In genomic region chr22:40620464-40621046, GRCh38 we compare ENCODE assay signal across 17 cellular contexts. TPM values are rescaled to one million over a fixed set of nuclear protein-coding genes. Genes with fewer than 3 reads are reported as not detected.
A peak's percentile ranks its signal among the peaks of the same experiment; 100 is the strongest.
DNase-seq lines count a peak whose midpoint lies in the region; ATAC-seq, FAIRE-seq and TF ChIP-seq lines count a peak whose summit lies in the region.
"Had no signal": no experiment of that assay in that cellular context is flagged by ENCODE, and none has a peak within 500 bp of the region (broad histone marks: within the 10 kb centered on the region; RNA-seq: fewer than 3 reads in every experiment).

No MANE protein-coding gene starts in this region.

- H3K4me1 ChIP-seq in A549: peaks cover 12% of the 10 kb centered on the region

- no peak overlapping the region for H3K4me2 ChIP-seq in A549
- H3K4me2 ChIP-seq: KMS-11 had no signal

- H3K4me3 ChIP-seq in A549: no peak overlapping the region
- no peak overlapping the region for H3K4me3 ChIP-seq in fibroblast of pulmonary artery (replicated peaks; ENCODE audit: low read depth, low read length)
- H3K4me3 ChIP-seq: adrenal gland, right atrium auricular region had no signal

- intact Hi-C loops in Right ventricle myocardium superior (cut with DNase I): no loop called here

- CTCF ChIA-PET in A549 (lab: Yijun Ruan, JAX) (interaction anchor here (0.7 to 1.3 kb wide), 2 partner anchors 14 to 128 kb away, joined by 3 read pairs; no protein-coding TSS in a partner anchor), RWPE1 (lab: Yijun Ruan, JAX) (no interaction called here)

- H3K27ac ChIP-seq in A549 (peak overlapping the region in 1 of 2 experiments; percentile 45; a peak in 1 of 6 replicates), RWPE1 (peak overlapping the region; percentile 48; the same call in 1 of the 2 replicates)
- H3K27ac ChIP-seq: KMS-11, right atrium auricular region had no signal

- no peak for TF ChIP-seq CTCF in A549 (IDR thresholded peaks at IDR 0.05)
- TF ChIP-seq CTCF in RWPE1 (conservative IDR thresholded peaks at IDR 0.05; ENCODE audit: low read depth): no peak
- TF ChIP-seq CTCF in fibroblast of pulmonary artery (IDR thresholded peaks at IDR 0.05; ENCODE audit: low read length, missing control alignments): no peak

- ATAC-seq in A549 (peak; percentile 42 to 47; a peak in 1 of 6 replicates), Right ventricle myocardium superior (ENCODE audit: poor library complexity) (no peak), GM19455 (IDR thresholded peaks at IDR 0.05; ENCODE audit: unreplicated experiment) (no peak)
- ATAC-seq: activated CD4-positive, CD25-positive, alpha-beta regulatory T cell treated with anti-CD3 and anti-CD28 coated beads, Interleukin-2, amount 50 U/mL, for 24 hours had no signal

- no peak for TF ChIP-seq RAD21 in A549 (conservative IDR thresholded peaks at IDR 0.05 in 1 of 2, IDR thresholded peaks at IDR 0.05 in 1 of 2)

- 88% methylated on average over 1 of the region's 1 CpG for WGBS in A549 (ENCODE audit: missing lambda C conversion rate)

- no peak for TF ChIP-seq POLR2A in A549 (IDR thresholded peaks at IDR 0.05; ENCODE audit: low read length)

- POLR2A ChIA-PET in A549 (lab: Yijun Ruan, JAX): no interaction called here
- POLR2A ChIA-PET in RWPE1 (lab: Yijun Ruan, JAX; ENCODE audit: low non-redundant PET): interaction anchor here (0.6 kb wide), 1 partner anchor 10 kb away, joined by 10 read pairs; no protein-coding TSS in a partner anchor

- no peak for TF ChIP-seq EP300 in A549 (IDR thresholded peaks at IDR 0.05)

- H3K9me3 ChIP-seq in A549: peaks cover 10% of the 10 kb centered on the region; the same call in 1 of the 3 replicates

- no peak for FAIRE-seq in A549 (lab: Jason Lieb, UNC)

- DNase-seq in A549 (ENCODE audit: low read depth in 1 of 2, low spot score in 1 of 2) (peak; percentile 29 to 32), GM03348 (ENCODE audit: low spot score) (peak; percentile 47), RWPE1 (ENCODE audit: low spot score) (peak; percentile 72), fibroblast of pulmonary artery (ENCODE audit: low read depth) (peak; percentile 53), SW480 (ENCODE audit: low spot score) (no peak), Right ventricle myocardium superior (no peak), T-helper 1 cell (no peak)
- DNase-seq: adrenal gland; cortex of kidney; glutamatergic neuron; naive B cell; NCI-H2081 treated with DMSO at 0.1 percent for 48 hours; stimulated activated naive CD4-positive, alpha-beta T cell treated with Interleukin-2 at 50 U/mL for 16 hours had no signal

TF ChIP-seq in A549, 52 proteins besides CTCF, POLR2A, EP300 and RAD21:
- TF ChIP-seq HOXA7 (CRISPR knock-in tag; IDR thresholded peaks at IDR 0.05): no peak
- no peak for TF ChIP-seq FOSL2 (IDR thresholded peaks at IDR 0.05)
- peak; percentile 48; the same call in 1 of the 2 replicates for TF ChIP-seq FOSL2 (CRISPR knock-in tag; IDR thresholded peaks at IDR 0.05)
TF ChIP-seq in A549: peak in this region for 1.

RNA-seq across cellular contexts. Expression of gene MRTFA, which starts 16.0 kb away (rescaled TPM):
- polyA plus RNA-seq in A549 (2011; rRNA removed): 6.8 and 12.8 TPM in 2 replicates
- 10.8 and 13.9 TPM in 2 replicates for polyA plus RNA-seq in A549 (2012; cell fraction: cytosol; rRNA removed)
- polyA plus RNA-seq in A549 (2012; cell fraction: nucleus; rRNA removed): 42.4 and 49.9 TPM in 2 replicates
- 41.6 to 48.5 TPM (median 48.3 TPM) in 3 replicates for polyA plus RNA-seq in A549 (2017; fragmentation: RNase III; extraction: RNeasy Plus Mini Kit Qiagen cat#74134 plus additional on column Dnase treatment)
- 52.3 and 59.4 TPM in 2 replicates for polyA minus RNA-seq in A549 (2011; rRNA and poly(A)+ RNA removed)
- 26.4 TPM for total RNA-seq in Right ventricle myocardium superior

RNA-seq across cellular contexts. Expression of gene MCHR1, which starts 58.7 kb away (rescaled TPM):
- polyA plus RNA-seq in A549 (2011; rRNA removed): not detected in 2 replicates
- polyA plus RNA-seq in A549 (2012; cell fraction: cytosol; rRNA removed): 0.05 and 0.09 TPM in 2 replicates
- 0.28 TPM in 1 of 2 replicates, not detected in the other for polyA plus RNA-seq in A549 (2012; cell fraction: nucleus; rRNA removed)
- not detected in 3 replicates for polyA plus RNA-seq in A549 (2017; fragmentation: RNase III; extraction: RNeasy Plus Mini Kit Qiagen cat#74134 plus additional on column Dnase treatment)
- 0.33 TPM in 1 of 2 replicates, not detected in the other for polyA minus RNA-seq in A549 (2011; rRNA and poly(A)+ RNA removed)
- total RNA-seq in Right ventricle myocardium superior: 0.54 TPM

Comparison
In these comparisons a context has a peak if more than half of its experiments do, and no peak if none do; other contexts are left out.
1. ATAC-seq: peak in A549 (2 of 2); none in Right ventricle myocardium superior (single experiment) and GM19455 (single experiment).
2. DNase-seq: peak in A549 (2 of 2), GM03348 (single experiment), RWPE1 (single experiment) and fibroblast of pulmonary artery (single experiment); none in SW480 (single experiment), Right ventricle myocardium superior (single experiment) and T-helper 1 cell (0 of 5).